6 cellular contexts compared by ENCODE assay signal in genomic region chr6:141780296-141780695, GRCh38.
"Had no signal": no experiment of that assay in that cellular context is flagged by ENCODE, and none has a peak within 500 bp of the region (broad histone marks: within the 10 kb centered on the region; RNA-seq: fewer than 3 reads in every experiment).

No MANE protein-coding gene starts in this region.

- H3K9ac ChIP-seq: KMS-11 had no signal

- DNase-seq: Karpas-422, KBM-7, KG1 had no signal

- H3K27ac ChIP-seq: HL-60, KMS-11 had no signal

- FAIRE-seq: HTR-8/SVneo had no signal

- H3K4me2 ChIP-seq: KMS-11 had no signal
